8 cellular contexts compared by ENCODE assay signal in genomic region chr10:68560201-68560915, GRCh38. TPM values are rescaled to one million over a fixed set of nuclear protein-coding genes. Genes with fewer than 3 reads are reported as not detected.
A peak's percentile ranks its signal among the peaks of the same experiment; 100 is the strongest.
DNase-seq lines count a peak whose midpoint lies in the region; ATAC-seq and TF ChIP-seq lines count a peak whose summit lies in the region.

Gene TET1, plus strand, starts transcription at chr10:68560337. Its CDS starts 12,002 bp downstream, at chr10:68572339.

- peaks cover 0 to 10% of the 10 kb centered on the region in 2 donors for H3K4me1 ChIP-seq in adrenal gland (replicated peaks in 1 of 2)
- peaks cover 2% of the 10 kb centered on the region for H3K4me1 ChIP-seq in psoas muscle

- H3K9me3 ChIP-seq in adrenal gland (replicated peaks in 1 of 3) (no peaks in the 10 kb centered on the region), psoas muscle (no peaks in the 10 kb centered on the region)

- TF ChIP-seq CTCF in AG09309 (IDR thresholded peaks at IDR 0.05; ENCODE audit: control insufficient read depth, insufficient read depth, low read depth, low read length, missing control alignments) (no peak), GM13977 (IDR thresholded peaks at IDR 0.05; ENCODE audit: extremely low read depth, insufficient read depth, missing control alignments) (no peak), adrenal gland (IDR thresholded peaks at IDR 0.05) (no peak), psoas muscle (IDR thresholded peaks at IDR 0.05) (no peak)

- WGBS in adrenal gland, 4 donors = 0 to 1% (median 0%) methylated on average over 8 to 62 of the region's 62 CpGs
- WGBS in psoas muscle, 3 donors = 0 to 1% (median 1%) methylated on average over 47 to 62 of the region's 62 CpGs

- H3K27me3 ChIP-seq in adrenal gland (peaks cover 3% of the 10 kb centered on the region), psoas muscle (ENCODE audit: insufficient read depth in 3 of 3, low read length in 2 of 3) (peaks cover 0 to 24% (median 2%) of the 10 kb centered on the region in 3 donors)

- H3K36me3 ChIP-seq in adrenal gland (replicated peaks in 1 of 2) = no peaks in the 10 kb centered on the region
- H3K36me3 ChIP-seq in psoas muscle (ENCODE audit: insufficient read depth in 1 of 2, low read depth in 1 of 2) = no peaks in the 10 kb centered on the region

- TF ChIP-seq POLR2A in adrenal gland (IDR thresholded peaks at IDR 0.05) = no peak

- DNase-seq in AG09309 (ENCODE audit: low read depth) (no peak), GM13977 (ENCODE audit: low spot score) (peak; percentile 63), NCI-H526 treated with DMSO at 0.1 percent for 48 hours (lab: John Stamatoyannopoulos, UW) (peak; percentile 57), adrenal gland (peak in 6 of 7 donors; percentile 24 to 62 (median 33)), hepatic stellate cell (ENCODE audit: low spot score) (peak; percentile 79), psoas muscle (peak; percentile 55 to 70), HK-2 (ENCODE audit: unreplicated experiment) (no peak), NCI-H2171 treated with DMSO at 0.1 percent for 48 hours (lab: John Stamatoyannopoulos, UW) (no peak)

- H3K4me3 ChIP-seq in AG09309 (ENCODE audit: control insufficient read depth, low read depth, low read length) (peak within 1 kb of the TSS; percentile 40), adrenal gland (peak within 1 kb of the TSS in 3 of 4 donors; percentile 41 to 82 (median 54)), psoas muscle (peak within 1 kb of the TSS; percentile 73)

- no peak within 1 kb of the TSS for H3K27ac ChIP-seq in adrenal gland
- H3K27ac ChIP-seq in psoas muscle = no peak within 1 kb of the TSS

- intact Hi-C loops in adrenal gland (cut with DNase I) (loop anchor here in 1 of 2 donors (5.0 kb wide), 1 partner anchor 37 kb away; no protein-coding TSS in a partner anchor), psoas muscle (cut with DNase I) (loop anchor here in 1 of 2 donors (5.0 kb wide), 1 partner anchor 42 kb away; no protein-coding TSS in a partner anchor)

- ATAC-seq in psoas muscle = peak; percentile 60 to 76 (median 66)

- in situ Hi-C loops in GM13977 (cut with MboI; ENCODE audit: low pct_unique_long_range_greater_than_20kb, low sequenced_read_pairs, unreplicated experiment) = no loop called here

RNA-seq across cellular contexts. Expression of gene TET1, which starts in this region (rescaled TPM):
- total RNA-seq in adrenal gland (1 to 10 TPM in 7 of 8 donors, under 1 TPM in 1; 0.91 to 3.6 (median 1.6) TPM), psoas muscle (1 to 10 TPM in 3 of 4 donors, under 1 TPM in 1; 0.66 to 1.8 (median 1.1) TPM)
- polyA plus RNA-seq in adrenal gland (under 1 TPM; 0.07 to 0.75 (median 0.24) TPM), psoas muscle (under 1 TPM; 0.04 to 0.22 (median 0.09) TPM)

Comparison
In these comparisons a context has a peak if more than half of its experiments do, and no peak if none do; other contexts are left out.
1. DNase-seq: peak in GM13977 (single experiment), NCI-H526 treated with DMSO at 0.1 percent for 48 hours (single experiment), adrenal gland (6 of 7), hepatic stellate cell (single experiment) and psoas muscle (2 of 2); none in AG09309 (single experiment), HK-2 (single experiment) and NCI-H2171 treated with DMSO at 0.1 percent for 48 hours (single experiment).
2. Peak in every context shown above with its lines, with median percentiles within 50 percentile points of each other: H3K4me3 ChIP-seq.